8 cellular contexts compared by ENCODE assay signal in the genomic region with DNA sequence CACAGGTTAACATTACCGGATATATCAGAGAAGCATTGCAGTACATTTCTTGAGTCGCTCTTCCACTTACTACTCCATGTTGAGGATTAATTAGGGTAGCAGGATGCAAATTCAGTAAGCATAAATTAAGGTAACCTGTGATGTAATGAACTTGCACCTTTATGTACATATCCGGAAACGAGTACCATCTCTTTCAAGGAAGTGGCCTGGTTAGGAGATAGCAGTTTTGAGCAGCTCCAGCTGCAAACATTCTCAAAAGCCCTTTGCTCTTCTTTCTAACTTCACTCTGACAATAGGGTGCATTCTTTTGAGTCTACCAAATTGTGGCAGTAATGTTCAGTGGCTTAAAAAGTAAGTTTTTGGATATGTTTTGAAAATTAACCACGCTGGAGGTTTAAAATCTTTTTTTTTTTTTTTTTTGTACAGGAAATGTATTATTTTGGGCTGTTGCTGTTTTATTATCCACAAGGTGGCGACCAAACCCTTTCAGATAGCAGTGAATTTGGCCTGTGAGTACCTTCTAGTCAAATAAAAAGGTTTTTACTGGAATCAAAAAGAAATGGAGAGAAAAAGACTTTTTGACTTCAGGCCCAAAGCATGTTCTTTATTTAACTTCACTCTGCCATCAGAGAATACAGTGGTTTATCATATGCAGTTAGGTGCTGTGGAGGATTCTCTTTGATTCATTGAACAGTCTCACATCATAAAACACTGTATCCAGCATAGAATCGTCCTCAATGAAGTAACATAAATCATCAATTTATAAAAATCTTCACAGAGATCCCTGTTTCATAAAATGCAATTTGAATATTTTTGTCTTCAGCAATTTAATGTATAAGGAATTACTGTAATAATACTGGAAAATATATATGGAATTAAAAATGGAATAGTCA. TPM values are rescaled to one million over a fixed set of nuclear protein-coding genes. Genes with fewer than 3 reads are reported as not detected.
DNase-seq lines count a peak whose midpoint lies in the region; ATAC-seq and TF ChIP-seq lines count a peak whose summit lies in the region.

No MANE protein-coding gene starts in this region.

- peak; percentile 76 for TF ChIP-seq RAD21 in SK-N-SH (IDR thresholded peaks at IDR 0.05; ENCODE audit: low read length)

- CTCF ChIA-PET in SK-N-SH (lab: Yijun Ruan, JAX), result interaction anchor here (0.6 to 10.9 kb wide), 7 partner anchors 9 to 201 kb away, joined by 3 to 95 read pairs (median 3); partner anchors contain the start of genes CDH26, FAM217B, PPP1R3D and SYCP2

- H3K27ac ChIP-seq in KOPT-K1 (ENCODE audit: low read depth, low read length, poor library complexity, severe bottlenecking) (peak overlapping the region; percentile 62), SK-N-SH (ENCODE audit: low read depth in 2 of 2, low read length in 1 of 2) (no peak overlapping the region)

- TF ChIP-seq CTCF in CD14-positive monocyte (IDR thresholded peaks at IDR 0.05), result peak; percentile 83
- peak; percentile 56 for TF ChIP-seq CTCF in GM12873 (IDR thresholded peaks at IDR 0.05; ENCODE audit: insufficient read depth, low read depth, low read length, missing control alignments)
- peak; percentile 79 for TF ChIP-seq CTCF in SK-N-SH (IDR thresholded peaks at IDR 0.05)

- TF ChIP-seq EP300 in SK-N-SH (IDR thresholded peaks at IDR 0.05; ENCODE audit: borderline replicate concordance in 1 of 2, low read depth in 1 of 2, low read length in 1 of 2), result no peak

- H3K4me2 ChIP-seq in SK-N-SH, result no peak overlapping the region

- H3K27ac Mint-ChIP-seq in CD14-positive monocyte (peak overlapping the region in 5 of 7 donors; percentile 41 to 82 (median 71)), naive B cell (peak overlapping the region; percentile 70 to 94 (median 87))

- no peaks in the 10 kb centered on the region for H3K79me2 ChIP-seq in SK-N-SH (ENCODE audit: insufficient read depth)

- no peaks in the 10 kb centered on the region for H3F3A ChIP-seq in SK-N-SH (replicated peaks; ENCODE audit: insufficient read depth)

- H3K27me3 ChIP-seq in SK-N-SH (ENCODE audit: insufficient read depth), result no peaks in the 10 kb centered on the region

- POLR2A ChIA-PET in SK-N-SH (lab: Yijun Ruan, JAX), result interaction anchor here (1.0 kb wide), 1 partner anchor 8 kb away, joined by 4 read pairs; no protein-coding TSS in a partner anchor

- no peak overlapping the region for H3K4me3 ChIP-seq in SK-N-SH (ENCODE audit: low read depth in 2 of 2, low read length in 1 of 2)

- 57% methylated on average over 7 of the region's 7 CpGs for WGBS in SK-N-SH (ENCODE audit: low lambda C conversion rate)

- no peaks in the 10 kb centered on the region for H4K20me1 ChIP-seq in SK-N-SH (ENCODE audit: insufficient read depth)

- peaks cover 0 to 2% of the 10 kb centered on the region in 2 experiments; a peak in 1 of 4 replicates for H3K4me1 ChIP-seq in SK-N-SH (ENCODE audit: control insufficient read depth in 1 of 2, insufficient read depth in 2 of 2, low read depth in 1 of 2, low read length in 1 of 2)

- ATAC-seq in naive B cell (ENCODE audit: low read depth in 2 of 2) (peak; percentile 47 to 61), HG03025 (IDR thresholded peaks at IDR 0.05; ENCODE audit: low FRiP score, unreplicated experiment) (no peak)

- H3K9me2 ChIP-seq in SK-N-SH, result no peaks in the 10 kb centered on the region

- no peak overlapping the region for H2AFZ ChIP-seq in SK-N-SH (ENCODE audit: low read depth)

- H3K27me3 Mint-ChIP-seq in CD14-positive monocyte (ENCODE audit: low read depth in 3 of 3), result peaks cover 0 to 3% (median 0%) of the 10 kb centered on the region in 3 donors
- no peaks in the 10 kb centered on the region for H3K27me3 Mint-ChIP-seq in naive B cell

- no peaks in the 10 kb centered on the region for H3K9me3 ChIP-seq in KOPT-K1 (ENCODE audit: insufficient read depth, low read length, poor library complexity, severe bottlenecking)
- no peaks in the 10 kb centered on the region for H3K9me3 ChIP-seq in SK-N-SH

- intact Hi-C loops in CD14-positive monocyte (cut with micrococcal nuclease), result loop anchor here (2.0 to 10.0 kb wide), 5 partner anchors 106 to 1176 kb away; no protein-coding TSS in a partner anchor

- H3K4me1 Mint-ChIP-seq in CD14-positive monocyte (peaks cover 38% of the 10 kb centered on the region), naive B cell (peaks cover 9 to 13% (median 11%) of the 10 kb centered on the region in 3 donors)

- peaks cover 32 to 47% of the 10 kb centered on the region in 2 donors for H3K36me3 Mint-ChIP-seq in CD14-positive monocyte
- peaks cover 8 to 9% of the 10 kb centered on the region in 2 donors for H3K36me3 Mint-ChIP-seq in naive B cell

- H3K4me3 Mint-ChIP-seq in CD14-positive monocyte (no peak overlapping the region), naive B cell (peak overlapping the region in 6 of 8 donors; percentile 3 to 86 (median 56))

- peaks cover 38% of the 10 kb centered on the region for H3K36me3 ChIP-seq in KOPT-K1 (ENCODE audit: insufficient read depth, low read length)
- H3K36me3 ChIP-seq in SK-N-SH (replicated peaks in 1 of 2; ENCODE audit: control insufficient read depth in 1 of 2, insufficient read depth in 2 of 2, low read length in 1 of 2), result peaks cover 7 to 26% of the 10 kb centered on the region in 2 experiments

- DNase-seq in CD14-positive monocyte (ENCODE audit: low spot score) (no peak), SK-N-SH (peak; percentile 44), naive B cell (peak; percentile 35)
- peak; percentile 30 for DNase-seq in effector CD4-positive, alpha-beta T cell
- DNase-seq in stimulated activated CD8-positive, alpha-beta memory T cell treated with anti-CD3 and anti-CD28 coated beads, Interleukin-4, amount 100 ng/mL, for 48 hours, result no peak

- H3K9me3 Mint-ChIP-seq in CD14-positive monocyte (no peaks in the 10 kb centered on the region), naive B cell (no peaks in the 10 kb centered on the region)

- H3K9ac ChIP-seq in SK-N-SH, result no peak overlapping the region

TF ChIP-seq in SK-N-SH, 30 proteins besides CTCF, POLR2A, EP300 and RAD21:
- TF ChIP-seq SMC3 (IDR thresholded peaks at IDR 0.05; ENCODE audit: low read depth, low read length), result peak; percentile 31; the same call in 1 of the 2 replicates
- TF ChIP-seq FOXJ3 (CRISPR knock-in tag; IDR thresholded peaks at IDR 0.05), result no peak

RNA-seq across cellular contexts. Expression of gene FAM217B, which starts 8.9 kb away (rescaled TPM):
- 10 to 100 TPM; 18.1 to 18.3 TPM for polyA plus RNA-seq in CD14-positive monocyte
- polyA plus RNA-seq in SK-N-SH (2012; rRNA removed), result 3.0 and 4.1 TPM in 2 replicates
- 5.3 TPM in 2 replicates for polyA plus RNA-seq in SK-N-SH (2012; cell fraction: cytosol; rRNA removed)
- polyA plus RNA-seq in SK-N-SH (2012; cell fraction: nucleus; rRNA removed), result 2.1 and 4.5 TPM in 2 replicates
- 10 to 100 TPM; 12.0 to 25.1 (median 17.5) TPM for polyA plus RNA-seq in naive B cell (ENCODE audit: low read depth in 6 of 6)

RNA-seq across cellular contexts. Expression of gene PPP1R3D, which starts 9.0 kb away (rescaled TPM):
- polyA plus RNA-seq in CD14-positive monocyte, result 1 to 10 TPM; 2.0 to 3.9 TPM
- 0.87 and 0.91 TPM in 2 replicates for polyA plus RNA-seq in SK-N-SH (2012; rRNA removed)
- polyA plus RNA-seq in SK-N-SH (2012; cell fraction: cytosol; rRNA removed), result 0.91 and 0.92 TPM in 2 replicates
- 0.56 and 0.88 TPM in 2 replicates for polyA plus RNA-seq in SK-N-SH (2012; cell fraction: nucleus; rRNA removed)
- 1 to 10 TPM in 4 of 6 donors, under 1 TPM in 1, not detected in 1; 0.84 to 2.4 (median 2.3) TPM for polyA plus RNA-seq in naive B cell (ENCODE audit: low read depth in 6 of 6)

RNA-seq across cellular contexts. Expression of gene CDH26, which starts 9.1 kb away (rescaled TPM):
- polyA plus RNA-seq in CD14-positive monocyte (1 to 10 TPM; 1.3 to 3.0 TPM), SK-N-SH (2012; rRNA removed) (0.03 and 0.13 TPM in 2 replicates), naive B cell (ENCODE audit: low read depth in 6 of 6) (under 1 TPM in 1 of 6 donors, not detected in 5; 0.15 TPM)
- 0.03 TPM in 1 of 2 replicates, not detected in the other for polyA plus RNA-seq in SK-N-SH (2012; cell fraction: cytosol; rRNA removed)
- polyA plus RNA-seq in SK-N-SH (2012; cell fraction: nucleus; rRNA removed), result 0.13 and 0.68 TPM in 2 replicates

RNA-seq across cellular contexts. Expression of gene SYCP2, which starts 15.6 kb away (rescaled TPM):
- polyA plus RNA-seq in CD14-positive monocyte, result under 1 TPM; 0.28 to 0.30 TPM
- polyA plus RNA-seq in SK-N-SH (2012; rRNA removed), result 0.71 and 0.76 TPM in 2 replicates
- polyA plus RNA-seq in SK-N-SH (2012; cell fraction: cytosol; rRNA removed), result 0.31 and 0.57 TPM in 2 replicates
- polyA plus RNA-seq in SK-N-SH (2012; cell fraction: nucleus; rRNA removed), result 1.0 and 3.3 TPM in 2 replicates
- polyA plus RNA-seq in naive B cell (ENCODE audit: low read depth in 6 of 6), result 1 to 10 TPM in 1 of 6 donors, under 1 TPM in 4, not detected in 1; 0.10 to 1.1 (median 0.35) TPM

Comparison
In these comparisons a context has a peak if more than half of its experiments do, and no peak if none do; other contexts are left out.
1. DNase-seq: peak in SK-N-SH (single experiment), effector CD4-positive, alpha-beta T cell (single experiment) and naive B cell (single experiment); none in CD14-positive monocyte (single experiment) and stimulated activated CD8-positive, alpha-beta memory T cell treated with anti-CD3 and anti-CD28 coated beads, Interleukin-4, amount 100 ng/mL, for 48 hours (single experiment).
2. H3K4me3 Mint-ChIP-seq: peak in naive B cell (6 of 8); none in CD14-positive monocyte (0 of 2).
3. Peak in every context shown above with its lines, with median percentiles within 50 percentile points of each other: CTCF ChIP-seq.